8 cellular contexts compared by ENCODE assay signal in genomic region chr14:22871962-22872832, GRCh38. TPM values are rescaled to one million over a fixed set of nuclear protein-coding genes. Genes with fewer than 3 reads are reported as not detected.
DNase-seq lines count a peak whose midpoint lies in the region; ATAC-seq and TF ChIP-seq lines count a peak whose summit lies in the region.

No MANE protein-coding gene starts in this region.

- H3K27ac Mint-ChIP-seq in progenitor cell of endocrine pancreas: peak overlapping the region; percentile 100

- DNase-seq in ELF-1 (ENCODE audit: low read depth, low spot score): peak; percentile 94
- DNase-seq in GM23248: peak; percentile 84
- DNase-seq in M059J (ENCODE audit: low read depth): peak; percentile 90
- peak; percentile 96 for DNase-seq in adipocyte (ENCODE audit: low read depth)
- peak; percentile 74 to 81 for DNase-seq in heart right ventricle
- peak; percentile 85 for DNase-seq in progenitor cell of endocrine pancreas (ENCODE audit: low spot score, unreplicated experiment)

- TF ChIP-seq CTCF in heart right ventricle (IDR thresholded peaks at IDR 0.05): peak; percentile 83 to 97 (median 90)
- peak; percentile 93 for TF ChIP-seq CTCF in progenitor cell of endocrine pancreas (IDR thresholded peaks at IDR 0.05; ENCODE audit: unreplicated experiment)

- H3K79me2 ChIP-seq in GM23248 (ENCODE audit: insufficient read depth): peaks cover 42% of the 10 kb centered on the region

- H3K4me2 ChIP-seq in GM23248 (ENCODE audit: unreplicated experiment): peak overlapping the region; percentile 88

- H3K9me2 ChIP-seq in GM23248 (ENCODE audit: insufficient read depth): no peaks in the 10 kb centered on the region

- H3K27ac ChIP-seq in GM23248 (peak overlapping the region; percentile 93), heart right ventricle (peak overlapping the region; percentile 95 to 99 (median 98)), urinary bladder (ENCODE audit: low read depth) (peak overlapping the region; percentile 98)

- H3K4me1 Mint-ChIP-seq in progenitor cell of endocrine pancreas (ENCODE audit: low read depth): peaks cover 14% of the 10 kb centered on the region

- H3F3A ChIP-seq in GM23248 (ENCODE audit: insufficient read depth): peaks cover 15% of the 10 kb centered on the region

- ATAC-seq in SK-N-SH treated with all-trans-retinoic acid at 6 μM for 48 hours (peak; percentile 75), heart right ventricle (peak; percentile 43 to 71 (median 58))

- intact Hi-C loops in heart right ventricle (cut with DNase I): loop anchor here in 2 of 10 donors (2.0 to 5.0 kb wide), 2 partner anchors 29 to 45 kb away; partner anchors contain the start of gene RBM23 (in 2 of the 2)

- H3K4me3 ChIP-seq in GM23248 (peak overlapping the region; percentile 96), adipocyte (ENCODE audit: low read length) (peak overlapping the region; percentile 81), heart right ventricle (peak overlapping the region; percentile 74 to 97 (median 90)), urinary bladder (ENCODE audit: low read depth, low read length) (peak overlapping the region; percentile 93)

- peak overlapping the region; percentile 85 for H3K9ac ChIP-seq in GM23248
- peak overlapping the region; percentile 93 for H3K9ac ChIP-seq in adipocyte (ENCODE audit: low read length)

- H3K9me3 ChIP-seq in GM23248 (ENCODE audit: low read depth): no peaks in the 10 kb centered on the region
- H3K9me3 ChIP-seq in adipocyte (ENCODE audit: control insufficient read depth, low read length): no peaks in the 10 kb centered on the region
- no peaks in the 10 kb centered on the region for H3K9me3 ChIP-seq in heart right ventricle

- peak overlapping the region; percentile 87 for H2AFZ ChIP-seq in GM23248

- no peaks in the 10 kb centered on the region for H3K27me3 ChIP-seq in GM23248 (replicated peaks; ENCODE audit: insufficient read depth)
- H3K27me3 ChIP-seq in adipocyte (replicated peaks; ENCODE audit: control insufficient read depth, insufficient read depth, low read length): no peaks in the 10 kb centered on the region
- no peaks in the 10 kb centered on the region for H3K27me3 ChIP-seq in heart right ventricle

- peak overlapping the region; percentile 91 for H3K4me3 Mint-ChIP-seq in progenitor cell of endocrine pancreas (ENCODE audit: low read depth)

- H3K4me1 ChIP-seq in GM23248 (ENCODE audit: insufficient read depth) (peaks cover 21% of the 10 kb centered on the region), adipocyte (ENCODE audit: control insufficient read depth, insufficient read depth, low read length) (peaks cover 19% of the 10 kb centered on the region), heart right ventricle (peaks cover 2 to 30% (median 25%) of the 10 kb centered on the region in 9 donors), urinary bladder (ENCODE audit: insufficient read depth) (peaks cover 3% of the 10 kb centered on the region)

- H3K9me3 Mint-ChIP-seq in progenitor cell of endocrine pancreas (ENCODE audit: low read depth): no peaks in the 10 kb centered on the region

- in situ Hi-C loops in GM23248 (cut with MboI): no loop called here

- 1 to 2% methylated on average over 30 to 53 of the region's 54 CpGs for WGBS in GM23248 (ENCODE audit: low coverage in 1 of 2, low lambda C conversion rate in 2 of 2, missing lambda C conversion rate in 2 of 2), 2 experiments
- 0% methylated on average over 54 of the region's 54 CpGs for WGBS in heart right ventricle, 2 donors
- under 1% methylated on average over 54 of the region's 54 CpGs for WGBS in urinary bladder

- H3K36me3 ChIP-seq in GM23248 (ENCODE audit: low read depth) (peaks cover 14% of the 10 kb centered on the region; the same call in 1 of the 2 replicates), adipocyte (ENCODE audit: control insufficient read depth, insufficient read depth, low read length, severe bottlenecking) (peaks cover 34% of the 10 kb centered on the region), heart right ventricle (peaks cover 0 to 43% (median 34%) of the 10 kb centered on the region in 9 donors), urinary bladder (ENCODE audit: insufficient read depth) (peaks cover 2% of the 10 kb centered on the region)

- H3K36me3 Mint-ChIP-seq in progenitor cell of endocrine pancreas (ENCODE audit: insufficient read depth): peaks cover 9% of the 10 kb centered on the region

- no peaks in the 10 kb centered on the region for H4K20me1 ChIP-seq in GM23248 (ENCODE audit: insufficient read depth)

- no peaks in the 10 kb centered on the region for H3K27me3 Mint-ChIP-seq in progenitor cell of endocrine pancreas

TF ChIP-seq in SK-N-SH treated with all-trans-retinoic acid at 6 μM for 48 hours, 23 proteins besides CTCF, POLR2A, EP300 and RAD21:
- no peak for TF ChIP-seq OSR1 (CRISPR knock-in tag; IDR thresholded peaks at IDR 0.05)
- no peak for TF ChIP-seq RARB (CRISPR knock-in tag; IDR thresholded peaks at IDR 0.05)
- TF ChIP-seq POU6F1 (CRISPR knock-in tag; IDR thresholded peaks at IDR 0.05; ENCODE audit: borderline replicate concordance, low read depth): no peak
- TF ChIP-seq ZFP3 (CRISPR knock-in tag; IDR thresholded peaks at IDR 0.05): no peak
- TF ChIP-seq GLIS3 (CRISPR knock-in tag; IDR thresholded peaks at IDR 0.05): 0 out of 2 replicates have a peak, but pooled peaks have one; percentile 60
- no peak for TF ChIP-seq ZNF70 (CRISPR knock-in tag; IDR thresholded peaks at IDR 0.05)
TF ChIP-seq in SK-N-SH treated with all-trans-retinoic acid at 6 μM for 48 hours: peak in this region for 1.

RNA-seq across cellular contexts. Expression of gene LRP10, which starts 0.7 kb away (rescaled TPM):
- 202 and 253 TPM in 2 replicates for total RNA-seq in GM23248 (2014; rRNA removed; shearing (Covaris generic))
- polyA plus RNA-seq in GM23248 (2016; fragmentation: Nextera tagmentation; extraction: Ambion mirVana) (159 and 161 TPM in 2 replicates), heart right ventricle (10 to 100 TPM; 10.3 to 38.4 TPM), urinary bladder (195 TPM)
- total RNA-seq in M059J (2014; rRNA removed; shearing (Covaris generic)): 51.6 and 115 TPM in 2 replicates
- total RNA-seq in heart right ventricle (100 to 1,000 TPM in 1 of 10 donors, 10 to 100 TPM in 9; 39.3 to 101 (median 50.9) TPM), progenitor cell of endocrine pancreas (39.8 and 43.1 TPM in 2 replicates), urinary bladder (22.1 TPM)

RNA-seq across cellular contexts. Expression of gene REM2, which starts 10.8 kb away (rescaled TPM):
- total RNA-seq in GM23248 (2014; rRNA removed; shearing (Covaris generic)): 0.22 TPM in 1 of 2 replicates, not detected in the other
- polyA plus RNA-seq in GM23248 (2016; fragmentation: Nextera tagmentation; extraction: Ambion mirVana): 0.29 TPM in 1 of 2 replicates, not detected in the other
- total RNA-seq in M059J (2014; rRNA removed; shearing (Covaris generic)): 0.52 TPM in 1 of 2 replicates, not detected in the other
- under 1 TPM in 4 of 10 donors, not detected in 6; 0.14 to 0.25 (median 0.18) TPM for total RNA-seq in heart right ventricle
- polyA plus RNA-seq in heart right ventricle: under 1 TPM; 0.07 to 0.22 TPM
- 10.0 and 11.3 TPM in 2 replicates for total RNA-seq in progenitor cell of endocrine pancreas
- total RNA-seq in urinary bladder: 0.16 TPM
- 0.38 TPM for polyA plus RNA-seq in urinary bladder

RNA-seq across cellular contexts. Expression of gene MMP14, which starts 35.8 kb away (rescaled TPM):
- 450 and 475 TPM in 2 replicates for total RNA-seq in GM23248 (2014; rRNA removed; shearing (Covaris generic))
- polyA plus RNA-seq in GM23248 (2016; fragmentation: Nextera tagmentation; extraction: Ambion mirVana) (50.1 and 50.8 TPM in 2 replicates), heart right ventricle (10 to 100 TPM; 24.8 to 27.4 TPM), urinary bladder (189 TPM)
- total RNA-seq in M059J (2014; rRNA removed; shearing (Covaris generic)): 251 and 313 TPM in 2 replicates
- total RNA-seq in heart right ventricle (10 to 100 TPM; 13.6 to 43.3 (median 20.2) TPM), progenitor cell of endocrine pancreas (198 and 209 TPM in 2 replicates), urinary bladder (120 TPM)

RNA-seq across cellular contexts. Expression of gene MRPL52, which starts 42.5 kb away (rescaled TPM):
- 44.3 and 96.6 TPM in 2 replicates for total RNA-seq in GM23248 (2014; rRNA removed; shearing (Covaris generic))
- 208 and 230 TPM in 2 replicates for polyA plus RNA-seq in GM23248 (2016; fragmentation: Nextera tagmentation; extraction: Ambion mirVana)
- 54.5 and 325 TPM in 2 replicates for total RNA-seq in M059J (2014; rRNA removed; shearing (Covaris generic))
- 100 to 1,000 TPM in 7 of 10 donors, 10 to 100 TPM in 3; 90.1 to 117 (median 106) TPM for total RNA-seq in heart right ventricle
- 100 to 1,000 TPM; 136 to 300 TPM for polyA plus RNA-seq in heart right ventricle
- 113 and 121 TPM in 2 replicates for total RNA-seq in progenitor cell of endocrine pancreas
- total RNA-seq in urinary bladder: 21.5 TPM
- 77.0 TPM for polyA plus RNA-seq in urinary bladder

RNA-seq across cellular contexts. Expression of gene RBM23, which starts 46.8 kb away (rescaled TPM):
- total RNA-seq in GM23248 (2014; rRNA removed; shearing (Covaris generic)): 42.6 and 57.2 TPM in 2 replicates
- polyA plus RNA-seq in GM23248 (2016; fragmentation: Nextera tagmentation; extraction: Ambion mirVana) (33.8 and 36.5 TPM in 2 replicates), heart right ventricle (10 to 100 TPM; 24.0 to 30.1 TPM), urinary bladder (65.0 TPM)
- total RNA-seq in M059J (2014; rRNA removed; shearing (Covaris generic)): 104 and 140 TPM in 2 replicates
- total RNA-seq in heart right ventricle (10 to 100 TPM; 27.8 to 58.1 (median 36.1) TPM), progenitor cell of endocrine pancreas (110 and 118 TPM in 2 replicates), urinary bladder (101 TPM)

Comparison
In these comparisons a context has a peak if more than half of its experiments do, and no peak if none do; other contexts are left out.
1. Peak in every context shown above with its lines: DNase-seq, ATAC-seq, H3K4me3 ChIP-seq and H3K27ac ChIP-seq.